12 cellular contexts compared by ENCODE assay signal in genomic region chr1:14597343-14598006, GRCh38. TPM values are rescaled to one million over a fixed set of nuclear protein-coding genes. Genes with fewer than 3 reads are reported as not detected.
DNase-seq lines count a peak whose midpoint lies in the region; TF ChIP-seq lines count a peak whose summit lies in the region.
"Had no signal": no experiment of that assay in that cellular context is flagged by ENCODE, and none has a peak within 500 bp of the region (broad histone marks: within the 10 kb centered on the region; RNA-seq: fewer than 3 reads in every experiment).

No MANE protein-coding gene starts in this region.

- no peaks in the 10 kb centered on the region for H3K9me3 Mint-ChIP-seq in endothelial cell (ENCODE audit: unreplicated experiment)
- H3K9me3 Mint-ChIP-seq: stimulated activated effector memory CD8-positive, alpha-beta T cell treated with anti-CD3 and anti-CD28 coated beads, Interleukin-12 subunit alpha, Interleukin-12 subunit beta, amount 100 ng/mL, for 72 hours had no signal

- H3K9ac ChIP-seq in colonic mucosa (ENCODE audit: low read depth in 2 of 2, low read length in 2 of 2), result no peak overlapping the region
- H3K9ac ChIP-seq: SK-N-SH had no signal

- DNase-seq in AG08396 (ENCODE audit: low spot score), result peak; percentile 29
- peak; percentile 40 for DNase-seq in NCI-H146 (lab: John Stamatoyannopoulos, UW)
- DNase-seq in endothelial cell (ENCODE audit: low spot score), result no peak
- peak; percentile 3 for DNase-seq in midbrain (lab: John Stamatoyannopoulos, UW)
- DNase-seq in activated CD4-positive, CD25-positive, alpha-beta regulatory T cell (lab: John Stamatoyannopoulos, UW), result no peak
- no peak for DNase-seq in colonic mucosa
- no peak for DNase-seq in DMS153 (lab: John Stamatoyannopoulos, UW)
- DNase-seq in H4 (ENCODE audit: low spot score), result no peak
- DNase-seq: activated CD4-positive, alpha-beta T cell treated with anti-CD3 and anti-CD28 coated beads for 36 hours; activated effector memory CD4-positive, alpha-beta T cell treated with anti-CD3 and anti-CD28 coated beads, Interleukin-2, amount 50 U/mL, for 16 hours had no signal

- H3K27ac ChIP-seq in colonic mucosa, result no peak overlapping the region

- intact Hi-C loops in colonic mucosa (cut with DNase I), result no loop called here

- no peak overlapping the region for H3K27ac Mint-ChIP-seq in endothelial cell (ENCODE audit: unreplicated experiment)
- H3K27ac Mint-ChIP-seq: activated CD4-positive, alpha-beta T cell treated with anti-CD3 and anti-CD28 coated beads for 36 hours; stimulated activated effector memory CD8-positive, alpha-beta T cell treated with anti-CD3 and anti-CD28 coated beads, Interleukin-12 subunit alpha, Interleukin-12 subunit beta, amount 100 ng/mL, for 72 hours had no signal

- H3K4me3 ChIP-seq in colonic mucosa, result no peak overlapping the region

- H3K36me3 Mint-ChIP-seq in endothelial cell (ENCODE audit: low read depth, unreplicated experiment), result no peaks in the 10 kb centered on the region
- H3K36me3 Mint-ChIP-seq: stimulated activated effector memory CD8-positive, alpha-beta T cell treated with anti-CD3 and anti-CD28 coated beads, Interleukin-12 subunit alpha, Interleukin-12 subunit beta, amount 100 ng/mL, for 72 hours had no signal

- peak overlapping the region; percentile 11 for H3K4me3 Mint-ChIP-seq in endothelial cell (ENCODE audit: unreplicated experiment)
- H3K4me3 Mint-ChIP-seq: activated CD4-positive, alpha-beta T cell treated with anti-CD3 and anti-CD28 coated beads for 36 hours; stimulated activated effector memory CD8-positive, alpha-beta T cell treated with anti-CD3 and anti-CD28 coated beads, Interleukin-12 subunit alpha, Interleukin-12 subunit beta, amount 100 ng/mL, for 72 hours had no signal

- TF ChIP-seq CTCF in endothelial cell (IDR thresholded peaks at IDR 0.05; ENCODE audit: unreplicated experiment), result no peak
- no peak for TF ChIP-seq CTCF in colonic mucosa (IDR thresholded peaks at IDR 0.05)

- peaks cover 31% of the 10 kb centered on the region for H3K27me3 ChIP-seq in colonic mucosa

- no peaks in the 10 kb centered on the region for H3K36me3 ChIP-seq in colonic mucosa

- peaks cover 6% of the 10 kb centered on the region for H3K4me1 Mint-ChIP-seq in endothelial cell (ENCODE audit: unreplicated experiment)
- H3K4me1 Mint-ChIP-seq: stimulated activated effector memory CD8-positive, alpha-beta T cell treated with anti-CD3 and anti-CD28 coated beads, Interleukin-12 subunit alpha, Interleukin-12 subunit beta, amount 100 ng/mL, for 72 hours had no signal

- peaks cover 14% of the 10 kb centered on the region for H3K27me3 Mint-ChIP-seq in endothelial cell (ENCODE audit: unreplicated experiment)

- no peaks in the 10 kb centered on the region for H3K4me1 ChIP-seq in colonic mucosa

- no peaks in the 10 kb centered on the region for H3K9me3 ChIP-seq in colonic mucosa
- H3K9me3 ChIP-seq: SK-N-SH had no signal

RNA-seq across cellular contexts. Expression of gene KAZN, which starts 1.0 kb away (rescaled TPM):
- 10.1 TPM for total RNA-seq in endothelial cell (ENCODE audit: unreplicated experiment)
- 10 to 100 TPM in 1 of 2 donors, 1 to 10 TPM in 1; 9.8 to 12.2 TPM for total RNA-seq in colonic mucosa
- total RNA-seq in H4 (2014; rRNA removed; shearing (Covaris generic)), result 0.51 and 1.6 TPM in 2 replicates

Comparison
In these comparisons a context has a peak if more than half of its experiments do, and no peak if none do; other contexts are left out.
1. DNase-seq: peak in AG08396 (single experiment), NCI-H146 (single experiment) and midbrain (single experiment); none in endothelial cell (single experiment), activated CD4-positive, CD25-positive, alpha-beta regulatory T cell (0 of 4), colonic mucosa (single experiment), DMS153 (single experiment) and H4 (single experiment).